1 cellular context compared by ENCODE assay signal in the genomic region with DNA sequence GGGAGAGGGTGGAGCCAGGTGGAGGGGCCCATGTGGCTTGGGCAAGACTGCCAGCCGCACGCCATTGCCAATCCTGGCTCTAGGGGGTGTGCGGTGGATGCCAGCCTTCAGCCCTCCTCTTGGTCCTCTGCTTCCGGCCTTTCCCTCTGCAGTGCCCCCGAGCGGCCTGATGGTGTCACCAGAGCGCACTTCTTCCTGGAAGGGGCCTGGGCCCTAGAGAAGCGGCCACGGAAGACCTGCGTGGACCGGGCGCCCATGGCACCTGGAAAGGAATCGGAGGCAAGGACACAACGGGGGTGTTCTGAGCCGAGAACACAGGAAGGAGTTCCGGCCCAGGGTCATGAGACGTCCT.
A peak's percentile ranks its signal among the peaks of the same experiment; 100 is the strongest.
TF ChIP-seq lines count a peak whose summit lies in the region.

No MANE protein-coding gene starts in this region.

TF ChIP-seq in HEK293, 187 proteins besides CTCF, POLR2A, EP300 and RAD21 (continued from another document):
- TF ChIP-seq, protein P1, sequence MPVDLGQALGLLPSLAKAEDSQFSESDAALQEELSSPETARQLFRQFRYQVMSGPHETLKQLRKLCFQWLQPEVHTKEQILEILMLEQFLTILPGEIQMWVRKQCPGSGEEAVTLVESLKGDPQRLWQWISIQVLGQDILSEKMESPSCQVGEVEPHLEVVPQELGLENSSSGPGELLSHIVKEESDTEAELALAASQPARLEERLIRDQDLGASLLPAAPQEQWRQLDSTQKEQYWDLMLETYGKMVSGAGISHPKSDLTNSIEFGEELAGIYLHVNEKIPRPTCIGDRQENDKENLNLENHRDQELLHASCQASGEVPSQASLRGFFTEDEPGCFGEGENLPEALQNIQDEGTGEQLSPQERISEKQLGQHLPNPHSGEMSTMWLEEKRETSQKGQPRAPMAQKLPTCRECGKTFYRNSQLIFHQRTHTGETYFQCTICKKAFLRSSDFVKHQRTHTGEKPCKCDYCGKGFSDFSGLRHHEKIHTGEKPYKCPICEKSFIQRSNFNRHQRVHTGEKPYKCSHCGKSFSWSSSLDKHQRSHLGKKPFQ (tag by site-specific recombination; IDR thresholded peaks at IDR 0.05), result no peak
- TF ChIP-seq GLI4 (tag by site-specific recombination; IDR thresholded peaks at IDR 0.05), result no peak
- TF ChIP-seq, protein P2, sequence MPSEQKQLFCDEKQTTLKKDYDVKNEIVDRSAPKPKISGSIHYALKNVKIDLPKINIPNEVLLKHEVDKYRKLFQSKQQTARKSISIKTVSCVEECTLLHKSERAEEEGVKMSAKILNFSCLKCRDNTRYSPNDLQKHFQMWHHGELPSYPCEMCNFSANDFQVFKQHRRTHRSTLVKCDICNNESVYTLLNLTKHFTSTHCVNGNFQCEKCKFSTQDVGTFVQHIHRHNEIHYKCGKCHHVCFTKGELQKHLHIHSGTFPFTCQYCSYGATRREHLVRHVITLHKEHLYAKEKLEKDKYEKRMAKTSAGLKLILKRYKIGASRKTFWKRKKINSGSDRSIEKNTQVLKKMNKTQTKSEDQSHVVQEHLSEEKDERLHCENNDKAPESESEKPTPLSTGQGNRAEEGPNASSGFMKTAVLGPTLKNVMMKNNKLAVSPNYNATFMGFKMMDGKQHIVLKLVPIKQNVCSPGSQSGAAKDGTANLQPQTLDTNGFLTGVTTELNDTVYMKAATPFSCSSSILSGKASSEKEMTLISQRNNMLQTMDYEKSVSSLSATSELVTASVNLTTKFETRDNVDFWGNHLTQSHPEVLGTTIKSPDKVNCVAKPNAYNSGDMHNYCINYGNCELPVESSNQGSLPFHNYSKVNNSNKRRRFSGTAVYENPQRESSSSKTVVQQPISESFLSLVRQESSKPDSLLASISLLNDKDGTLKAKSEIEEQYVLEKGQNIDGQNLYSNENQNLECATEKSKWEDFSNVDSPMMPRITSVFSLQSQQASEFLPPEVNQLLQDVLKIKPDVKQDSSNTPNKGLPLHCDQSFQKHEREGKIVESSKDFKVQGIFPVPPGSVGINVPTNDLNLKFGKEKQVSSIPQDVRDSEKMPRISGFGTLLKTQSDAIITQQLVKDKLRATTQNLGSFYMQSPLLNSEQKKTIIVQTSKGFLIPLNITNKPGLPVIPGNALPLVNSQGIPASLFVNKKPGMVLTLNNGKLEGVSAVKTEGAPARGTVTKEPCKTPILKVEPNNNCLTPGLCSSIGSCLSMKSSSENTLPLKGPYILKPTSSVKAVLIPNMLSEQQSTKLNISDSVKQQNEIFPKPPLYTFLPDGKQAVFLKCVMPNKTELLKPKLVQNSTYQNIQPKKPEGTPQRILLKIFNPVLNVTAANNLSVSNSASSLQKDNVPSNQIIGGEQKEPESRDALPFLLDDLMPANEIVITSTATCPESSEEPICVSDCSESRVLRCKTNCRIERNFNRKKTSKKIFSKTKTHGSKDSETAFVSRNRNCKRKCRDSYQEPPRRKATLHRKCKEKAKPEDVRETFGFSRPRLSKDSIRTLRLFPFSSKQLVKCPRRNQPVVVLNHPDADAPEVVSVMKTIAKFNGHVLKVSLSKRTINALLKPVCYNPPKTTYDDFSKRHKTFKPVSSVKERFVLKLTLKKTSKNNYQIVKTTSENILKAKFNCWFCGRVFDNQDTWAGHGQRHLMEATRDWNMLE (tag by site-specific recombination; conservative IDR thresholded peaks at IDR 0.05; ENCODE audit: low read depth), result no peak; the same call in none of the 2 replicates
- TF ChIP-seq, protein P3, sequence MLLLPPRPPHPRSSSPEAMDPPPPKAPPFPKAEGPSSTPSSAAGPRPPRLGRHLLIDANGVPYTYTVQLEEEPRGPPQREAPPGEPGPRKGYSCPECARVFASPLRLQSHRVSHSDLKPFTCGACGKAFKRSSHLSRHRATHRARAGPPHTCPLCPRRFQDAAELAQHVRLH (tag by site-specific recombination; IDR thresholded peaks at IDR 0.05), result peak; percentile 21; the same call in 1 of the 2 replicates
- no peak for TF ChIP-seq ZNF132 (tag by site-specific recombination; IDR thresholded peaks at IDR 0.05; ENCODE audit: borderline replicate concordance)
- TF ChIP-seq ZNF585B (tag by site-specific recombination; IDR thresholded peaks at IDR 0.05), result no peak
- peak; percentile 60 for TF ChIP-seq ZXDB (tag by site-specific recombination; IDR thresholded peaks at IDR 0.05)
- no peak for TF ChIP-seq ZNF571 (tag by site-specific recombination; IDR thresholded peaks at IDR 0.05)
- TF ChIP-seq ZNF548 (tag by site-specific recombination; IDR thresholded peaks at IDR 0.05), result no peak
